In genomic region chr7:41709621-41710020, GRCh38 we compare ENCODE assay signal across 13 cellular contexts. TPM values are rescaled to one million over a fixed set of nuclear protein-coding genes. Genes with fewer than 3 reads are reported as not detected.
A peak's percentile ranks its signal among the peaks of the same experiment; 100 is the strongest.
DNase-seq lines count a peak whose midpoint lies in the region; TF ChIP-seq lines count a peak whose summit lies in the region.
"Had no signal": no experiment of that assay in that cellular context is flagged by ENCODE, and none has a peak within 500 bp of the region (broad histone marks: within the 10 kb centered on the region; RNA-seq: fewer than 3 reads in every experiment).

No MANE protein-coding gene starts in this region.

- no peaks in the 10 kb centered on the region for H4K20me1 ChIP-seq in mammary epithelial cell (ENCODE audit: insufficient read depth, low read length)

- no peak overlapping the region for H3K9ac ChIP-seq in mammary epithelial cell (ENCODE audit: insufficient read depth, low read length)

- no peaks in the 10 kb centered on the region for H3K9me3 Mint-ChIP-seq in activated T-cell treated with anti-CD3 and anti-CD28 coated beads, Interleukin-2, amount 50 U/mL, for 24 hours
- H3K9me3 Mint-ChIP-seq: H9, mesothelial cell of epicardium had no signal

- H3K79me2 ChIP-seq in mammary epithelial cell (ENCODE audit: insufficient read depth, low read length): no peaks in the 10 kb centered on the region

- CTCF ChIA-PET in mammary epithelial cell (lab: Charles Lee; ENCODE audit: low non-redundant PET): no interaction called here

- dilution Hi-C loops in mammary epithelial cell (cut with HindIII; ENCODE audit: low sequenced_read_pairs): loop anchor here (5.0 to 10.0 kb wide), 2 partner anchors 1377 to 1475 kb away; no protein-coding TSS in a partner anchor

- H3K4me2 ChIP-seq in mammary epithelial cell (ENCODE audit: insufficient read depth, low read depth, low read length): no peak overlapping the region

- 98% methylated on average over 4 of the region's 4 CpGs for WGBS in mammary epithelial cell (ENCODE audit: low coverage, missing lambda C conversion rate)

- in situ Hi-C loops in mammary epithelial cell (cut with MboI; ENCODE audit: low sequenced_read_pairs in 2 of 2): loop anchor here (5.0 to 25.0 kb wide), 6 partner anchors 665 to 1472 kb away; no protein-coding TSS in a partner anchor

- intact Hi-C loops in mammary epithelial cell (cut with micrococcal nuclease) (no loop called here), posterior vena cava (cut with DNase I) (loop anchor here in 1 of 2 donors (10.0 kb wide), 2 partner anchors 1385 to 1485 kb away; no protein-coding TSS in a partner anchor)

- peaks cover 49% of the 10 kb centered on the region for H3K27me3 Mint-ChIP-seq in activated T-cell treated with anti-CD3 and anti-CD28 coated beads, Interleukin-2, amount 50 U/mL, for 24 hours

- no peak overlapping the region for H3K27ac Mint-ChIP-seq in activated T-cell treated with anti-CD3 and anti-CD28 coated beads, Interleukin-2, amount 50 U/mL, for 24 hours
- H3K27ac Mint-ChIP-seq: H9, mesothelial cell of epicardium had no signal

- no TSS peak for BruUV-seq in mammary epithelial cell (replicated peaks; lab: Mats Ljungman, UMichigan)

- H3K4me1 ChIP-seq in mammary epithelial cell (ENCODE audit: insufficient read depth, low read length) (peaks cover 13% of the 10 kb centered on the region), right atrium auricular region (peaks cover 0 to 7% of the 10 kb centered on the region in 2 donors)

- H3K36me3 ChIP-seq in mammary epithelial cell (ENCODE audit: insufficient read depth, low read length) (no peaks in the 10 kb centered on the region), right atrium auricular region (no peaks in the 10 kb centered on the region)
- H3K36me3 ChIP-seq: stomach had no signal

- H3K9me3 ChIP-seq in mammary epithelial cell (replicated peaks; ENCODE audit: insufficient read depth, low read length) (no peaks in the 10 kb centered on the region), right atrium auricular region (no peaks in the 10 kb centered on the region)
- H3K9me3 ChIP-seq: stomach had no signal

- H3K27me3 ChIP-seq in mammary epithelial cell (ENCODE audit: insufficient read depth, low read length) (no peaks in the 10 kb centered on the region), right atrium auricular region (no peaks in the 10 kb centered on the region)
- H3K27me3 ChIP-seq: stomach had no signal

- H3K4me1 Mint-ChIP-seq in activated T-cell treated with anti-CD3 and anti-CD28 coated beads, Interleukin-2, amount 50 U/mL, for 24 hours (ENCODE audit: low read depth): peaks cover 14% of the 10 kb centered on the region

- H2AFZ ChIP-seq in mammary epithelial cell (ENCODE audit: low read depth, low read length): no peak overlapping the region

- H3K27ac ChIP-seq in mammary epithelial cell (ENCODE audit: insufficient read depth, low read depth, low read length) (no peak overlapping the region), right atrium auricular region (no peak overlapping the region)
- H3K27ac ChIP-seq: stomach had no signal

- DNase-seq in DMS53 (lab: John Stamatoyannopoulos, UW): peak; percentile 96
- peak; percentile 86 for DNase-seq in NCI-H226
- peak; percentile 62 for DNase-seq in mammary epithelial cell
- DNase-seq in myocyte (ENCODE audit: low read depth): peak; percentile 79
- no peak for DNase-seq in posterior vena cava (ENCODE audit: low spot score)
- DNase-seq in right atrium auricular region (ENCODE audit: low spot score): no peak
- no peak for DNase-seq in activated T-cell treated with anti-CD3 and anti-CD28 coated beads, Interleukin-2, amount 50 U/mL, for 24 hours
- DNase-seq in Kasumi-1 (lab: John Stamatoyannopoulos, UW): no peak
- DNase-seq: activated T-cell treated with anti-CD3 and anti-CD28 coated beads for 4 hours, H9, NCI-H2171 treated with DMSO at 0.1 percent for 48 hours, stomach had no signal

- H3K4me3 Mint-ChIP-seq in activated T-cell treated with anti-CD3 and anti-CD28 coated beads, Interleukin-2, amount 50 U/mL, for 24 hours: no peak overlapping the region
- H3K4me3 Mint-ChIP-seq: H9, mesothelial cell of epicardium had no signal

- TF ChIP-seq CTCF in mammary epithelial cell (conservative IDR thresholded peaks at IDR 0.05 in 1 of 2, IDR thresholded peaks at IDR 0.05 in 1 of 2; ENCODE audit: extremely low read depth in 1 of 2, insufficient read depth in 1 of 2, low read depth in 1 of 2, low read length in 2 of 2) (no peak), right atrium auricular region (IDR thresholded peaks at IDR 0.05) (no peak)

- H3K36me3 Mint-ChIP-seq in activated T-cell treated with anti-CD3 and anti-CD28 coated beads, Interleukin-2, amount 50 U/mL, for 24 hours (ENCODE audit: low read depth): no peaks in the 10 kb centered on the region
- H3K36me3 Mint-ChIP-seq: mesothelial cell of epicardium had no signal

- H3K4me3 ChIP-seq in mammary epithelial cell (replicated peaks in 1 of 3; ENCODE audit: insufficient read depth in 1 of 3, low read depth in 2 of 3, low read length in 3 of 3): no peak overlapping the region
- H3K4me3 ChIP-seq in right atrium auricular region: no peak overlapping the region
- H3K4me3 ChIP-seq: stomach had no signal

RNA-seq across cellular contexts. Expression of gene INHBA, which starts 6.7 kb away (rescaled TPM):
- total RNA-seq in mammary epithelial cell: 100 to 1,000 TPM in 1 of 2 donors, 10 to 100 TPM in 1; 58.8 to 147 TPM
- 58.2 TPM for polyA plus RNA-seq in mammary epithelial cell
- 180 TPM for polyA minus RNA-seq in mammary epithelial cell
- total RNA-seq in myocyte: 5.8 TPM in 2 replicates
- polyA plus RNA-seq in myocyte (2012): 86.5 TPM
- total RNA-seq in posterior vena cava: 10 to 100 TPM; 71.2 to 73.0 TPM
- 10 to 100 TPM in 1 of 2 donors, 1 to 10 TPM in 1; 4.0 to 22.2 TPM for total RNA-seq in right atrium auricular region

Comparison
In these comparisons a context has a peak if more than half of its experiments do, and no peak if none do; other contexts are left out.
1. DNase-seq: peak in DMS53 (single experiment), NCI-H226 (single experiment), mammary epithelial cell (single experiment) and myocyte (single experiment); none in posterior vena cava (single experiment), right atrium auricular region (single experiment), activated T-cell treated with anti-CD3 and anti-CD28 coated beads, Interleukin-2, amount 50 U/mL, for 24 hours (single experiment) and Kasumi-1 (0 of 2).